ENCODE assay signal across 18 cellular contexts in genomic region chr9:98656536-98656935, GRCh38. TPM values are rescaled to one million over a fixed set of nuclear protein-coding genes. Genes with fewer than 3 reads are reported as not detected.
"Had no signal": no experiment of that assay in that cellular context is flagged by ENCODE, and none has a peak within 500 bp of the region (broad histone marks: within the 10 kb centered on the region; RNA-seq: fewer than 3 reads in every experiment).

No MANE protein-coding gene starts in this region.

- DNase-seq: effector memory CD4-positive, alpha-beta T cell; foreskin keratinocyte; immature natural killer cell; left lung; mesenchymal stem cell; midbrain; occipital lobe; pancreas; right cardiac atrium; small intestine; stimulated activated CD4-positive, alpha-beta T cell treated with anti-CD3 and anti-CD28 coated beads, Interleukin-12 subunit alpha, Interleukin-12 subunit beta, amount 100 ng/mL, for 4 hours; stimulated activated naive CD4-positive, alpha-beta T cell; stomach; trophoblast cell had no signal

- H3K4me3 ChIP-seq: left lung, lung, neural progenitor cell, pancreas, stomach had no signal

- ATAC-seq: esophagus mucosa; foreskin keratinocyte; left lung; natural killer cell treated with Interleukin-12 subunit alpha and Interleukin-12 subunit beta and Interleukin-15 and Interleukin-18, amount 100 ng/mL, for 72 hours; pancreas; right cardiac atrium had no signal

RNA-seq across cellular contexts. Expression of gene GABBR2, which starts 52.2 kb away (rescaled TPM):
- total RNA-seq: esophagus mucosa; foreskin keratinocyte; natural killer cell treated with Interleukin-12 subunit alpha and Interleukin-12 subunit beta and Interleukin-15 and Interleukin-18, amount 100 ng/mL, for 72 hours; right cardiac atrium had no signal
